Comparison of ENCODE assay signal across 1 cellular context in genomic region chr9:28758971-28759370, GRCh38.
TF ChIP-seq lines count a peak whose summit lies in the region.

No MANE protein-coding gene starts in this region.

TF ChIP-seq in neural cell, 6 proteins besides CTCF, POLR2A, EP300 and RAD21 (continued from another document):
- TF ChIP-seq, protein P1, sequence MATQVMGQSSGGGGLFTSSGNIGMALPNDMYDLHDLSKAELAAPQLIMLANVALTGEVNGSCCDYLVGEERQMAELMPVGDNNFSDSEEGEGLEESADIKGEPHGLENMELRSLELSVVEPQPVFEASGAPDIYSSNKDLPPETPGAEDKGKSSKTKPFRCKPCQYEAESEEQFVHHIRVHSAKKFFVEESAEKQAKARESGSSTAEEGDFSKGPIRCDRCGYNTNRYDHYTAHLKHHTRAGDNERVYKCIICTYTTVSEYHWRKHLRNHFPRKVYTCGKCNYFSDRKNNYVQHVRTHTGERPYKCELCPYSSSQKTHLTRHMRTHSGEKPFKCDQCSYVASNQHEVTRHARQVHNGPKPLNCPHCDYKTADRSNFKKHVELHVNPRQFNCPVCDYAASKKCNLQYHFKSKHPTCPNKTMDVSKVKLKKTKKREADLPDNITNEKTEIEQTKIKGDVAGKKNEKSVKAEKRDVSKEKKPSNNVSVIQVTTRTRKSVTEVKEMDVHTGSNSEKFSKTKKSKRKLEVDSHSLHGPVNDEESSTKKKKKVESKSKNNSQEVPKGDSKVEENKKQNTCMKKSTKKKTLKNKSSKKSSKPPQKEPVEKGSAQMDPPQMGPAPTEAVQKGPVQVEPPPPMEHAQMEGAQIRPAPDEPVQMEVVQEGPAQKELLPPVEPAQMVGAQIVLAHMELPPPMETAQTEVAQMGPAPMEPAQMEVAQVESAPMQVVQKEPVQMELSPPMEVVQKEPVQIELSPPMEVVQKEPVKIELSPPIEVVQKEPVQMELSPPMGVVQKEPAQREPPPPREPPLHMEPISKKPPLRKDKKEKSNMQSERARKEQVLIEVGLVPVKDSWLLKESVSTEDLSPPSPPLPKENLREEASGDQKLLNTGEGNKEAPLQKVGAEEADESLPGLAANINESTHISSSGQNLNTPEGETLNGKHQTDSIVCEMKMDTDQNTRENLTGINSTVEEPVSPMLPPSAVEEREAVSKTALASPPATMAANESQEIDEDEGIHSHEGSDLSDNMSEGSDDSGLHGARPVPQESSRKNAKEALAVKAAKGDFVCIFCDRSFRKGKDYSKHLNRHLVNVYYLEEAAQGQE (IDR thresholded peaks at IDR 0.05; ENCODE audit: borderline replicate concordance) = peak; percentile 80
- TF ChIP-seq POLR2AphosphoS5 (IDR thresholded peaks at IDR 0.05) = peak; percentile 78
- TF ChIP-seq MXI1 (conservative IDR thresholded peaks at IDR 0.05; ENCODE audit: poor library complexity, severe bottlenecking) = no peak
TF ChIP-seq in neural cell: peak in this region for 2.
